2 cellular contexts compared by ENCODE assay signal in genomic region chr12:57739387-57739786, GRCh38.
TF ChIP-seq lines count a peak whose summit lies in the region.

No MANE protein-coding gene starts in this region.

TF ChIP-seq in IMR-90, 13 proteins besides CTCF, POLR2A, EP300 and RAD21:
- no peak for TF ChIP-seq MAZ (IDR thresholded peaks at IDR 0.05; ENCODE audit: borderline replicate concordance, low read depth, low read length)
- no peak for TF ChIP-seq NFE2L2 (IDR thresholded peaks at IDR 0.05; ENCODE audit: low read depth, low read length)
- TF ChIP-seq FOS (IDR thresholded peaks at IDR 0.05; ENCODE audit: low read depth, low read length), result no peak
- TF ChIP-seq MXI1 (IDR thresholded peaks at IDR 0.05; ENCODE audit: borderline replicate concordance, low read depth, low read length), result no peak
- no peak for TF ChIP-seq RFX5 (IDR thresholded peaks at IDR 0.05; ENCODE audit: low read depth, low read length)
- TF ChIP-seq BHLHE40 (IDR thresholded peaks at IDR 0.05; ENCODE audit: low read depth, low read length), result no peak
- TF ChIP-seq CHD1 (IDR thresholded peaks at IDR 0.05; ENCODE audit: low read depth, low read length), result no peak
- no peak for TF ChIP-seq SMC3 (IDR thresholded peaks at IDR 0.05; ENCODE audit: low read depth, low read length)
- no peak for TF ChIP-seq MAFK (IDR thresholded peaks at IDR 0.05; ENCODE audit: low read depth, low read length)
- TF ChIP-seq USF2 (IDR thresholded peaks at IDR 0.05; ENCODE audit: low read depth, low read length), result no peak
- no peak for TF ChIP-seq RCOR1 (IDR thresholded peaks at IDR 0.05; ENCODE audit: insufficient replicate concordance, low read length)
- no peak for TF ChIP-seq ELK1 (IDR thresholded peaks at IDR 0.05; ENCODE audit: borderline replicate concordance, low read depth, low read length)
- no peak for TF ChIP-seq CEBPB (IDR thresholded peaks at IDR 0.05; ENCODE audit: low read depth, low read length)

TF ChIP-seq in K562, 482 proteins besides CTCF, POLR2A, EP300 and RAD21:
- peak; percentile 81 for TF ChIP-seq RFX1 (IDR thresholded peaks at IDR 0.05)
- no peak for TF ChIP-seq RBM34 (IDR thresholded peaks at IDR 0.05; ENCODE audit: borderline replicate concordance, insufficient read depth, low read length)
- TF ChIP-seq ATF7 (IDR thresholded peaks at IDR 0.05), result no peak
- TF ChIP-seq ZKSCAN8 (CRISPR knock-in tag; IDR thresholded peaks at IDR 0.05), result no peak
- no peak for TF ChIP-seq CHD4 (IDR thresholded peaks at IDR 0.05; ENCODE audit: insufficient read depth, insufficient replicate concordance, low read depth, low read length, poor library complexity, severe bottlenecking)
- TF ChIP-seq E2F3 (CRISPR knock-in tag; IDR thresholded peaks at IDR 0.05), result no peak
- TF ChIP-seq GTF2E2 (tag; IDR thresholded peaks at IDR 0.05), result no peak
- no peak for TF ChIP-seq NELFE (IDR thresholded peaks at IDR 0.05; ENCODE audit: insufficient read depth, insufficient read length)
- TF ChIP-seq ZNF384 (IDR thresholded peaks at IDR 0.05; ENCODE audit: low read depth, low read length), result no peak
